In the genomic region with DNA sequence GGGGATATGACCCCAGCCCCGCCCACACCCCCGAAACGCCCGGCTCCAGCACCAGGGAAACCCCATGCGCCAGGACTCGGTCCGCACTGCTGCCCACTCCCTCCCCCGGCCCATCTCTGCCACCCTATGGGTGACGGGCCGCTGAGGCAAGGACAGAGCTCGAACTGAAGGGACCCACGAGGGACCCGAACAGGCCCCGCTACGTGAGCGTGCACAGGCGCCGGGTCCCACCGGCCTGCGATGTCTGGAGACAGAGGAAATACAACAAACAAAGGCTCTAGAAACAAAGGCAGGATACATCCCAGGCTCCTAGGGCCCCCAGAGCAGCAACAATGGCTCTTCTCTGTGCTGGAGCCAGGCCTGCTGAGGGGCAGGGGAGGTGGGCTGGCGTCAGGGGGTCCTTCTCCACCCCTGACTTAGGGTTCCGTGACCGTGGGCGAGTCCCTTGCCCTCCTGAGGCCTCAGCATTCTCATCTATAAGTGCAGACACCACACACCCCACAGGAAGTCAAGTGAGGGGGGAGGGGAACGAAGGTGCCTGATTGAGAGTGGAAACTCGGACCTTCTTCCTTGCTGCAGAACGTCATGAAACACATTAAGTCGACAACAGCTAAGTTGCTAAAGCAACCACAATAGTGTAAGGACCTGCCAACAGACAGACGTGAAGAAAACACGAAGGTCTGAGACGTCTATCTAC, we compare ENCODE assay signal across 8 cellular contexts. TPM values are rescaled to one million over a fixed set of nuclear protein-coding genes. Genes with fewer than 3 reads are reported as not detected.
DNase-seq lines count a peak whose midpoint lies in the region; FAIRE-seq and TF ChIP-seq lines count a peak whose summit lies in the region.

No MANE protein-coding gene starts in this region.

- H3K9ac ChIP-seq in Karpas-422 (ENCODE audit: low read length): no peak overlapping the region
- H3K9ac ChIP-seq in kidney (ENCODE audit: low read length in 2 of 2): no peak overlapping the region

- H3K4me3 ChIP-seq in Karpas-422 (ENCODE audit: low read length): no peak overlapping the region
- peak overlapping the region; percentile 29 to 85 for H3K4me3 ChIP-seq in kidney (ENCODE audit: low read length in 2 of 2)

- peaks cover 24% of the 10 kb centered on the region for H4K20me1 ChIP-seq in Karpas-422 (ENCODE audit: insufficient read depth, low read depth, low read length)

- peak; percentile 39 for DNase-seq in Karpas-422
- DNase-seq in activated T-helper 1 cell treated with Interleukin-2 at 50 U/mL for 16 hours (ENCODE audit: low read depth): peak; percentile 60
- no peak for DNase-seq in kidney
- DNase-seq in stimulated activated CD8-positive, alpha-beta memory T cell treated with anti-CD3 and anti-CD28 coated beads, Interleukin-4, amount 100 ng/mL, for 24 hours (ENCODE audit: low read depth): peak; percentile 65
- DNase-seq in NCI-H2107 treated with DMSO at 0.1 percent for 48 hours (lab: John Stamatoyannopoulos, UW; ENCODE audit: unreplicated experiment): no peak
- no peak for DNase-seq in NCI-H2227 treated with DMSO at 0.1 percent for 48 hours (lab: John Stamatoyannopoulos, UW)
- DNase-seq in NCI-H1417 (lab: John Stamatoyannopoulos, UW): no peak
- no peak for DNase-seq in RKO (ENCODE audit: low spot score)

- H3K9me3 ChIP-seq in Karpas-422 (ENCODE audit: low read length) (no peaks in the 10 kb centered on the region), kidney (ENCODE audit: control insufficient read depth in 1 of 2, low read length in 2 of 2) (no peaks in the 10 kb centered on the region)

- no peaks in the 10 kb centered on the region for H3K36me3 ChIP-seq in Karpas-422 (ENCODE audit: insufficient read depth, low read length)
- no peaks in the 10 kb centered on the region for H3K36me3 ChIP-seq in kidney (ENCODE audit: control insufficient read depth in 1 of 2, insufficient read depth in 2 of 2, low read length in 2 of 2)

- H3K4me1 ChIP-seq in Karpas-422 (ENCODE audit: low read length): peaks cover 22% of the 10 kb centered on the region
- H3K4me1 ChIP-seq in kidney (ENCODE audit: control insufficient read depth in 1 of 2, insufficient read depth in 1 of 2, low read depth in 1 of 2, low read length in 2 of 2): peaks cover 7 to 29% of the 10 kb centered on the region in 2 donors

- H3K27me3 ChIP-seq in Karpas-422 (ENCODE audit: low read length): no peaks in the 10 kb centered on the region

- H3K9me2 ChIP-seq in Karpas-422 (replicated peaks; ENCODE audit: insufficient read depth, low read length): no peaks in the 10 kb centered on the region

- intact Hi-C loops in kidney (cut with DNase I): no loop called here

- H3K79me2 ChIP-seq in Karpas-422 (ENCODE audit: low read length): peaks cover 41% of the 10 kb centered on the region

- FAIRE-seq in kidney (lab: Jason Lieb, UNC): no peak

- no peak overlapping the region for H3K27ac ChIP-seq in Karpas-422 (ENCODE audit: low read length)
- peak overlapping the region in 1 of 2 donors; percentile 59 for H3K27ac ChIP-seq in kidney (ENCODE audit: low read depth in 2 of 2, low read length in 2 of 2)

- TF ChIP-seq CTCF in kidney (IDR thresholded peaks at IDR 0.05; ENCODE audit: borderline replicate concordance, extremely low read depth, insufficient read depth): no peak

- H2AFZ ChIP-seq in Karpas-422 (ENCODE audit: low read length): no peak overlapping the region

- peak overlapping the region; percentile 84 for H3K4me2 ChIP-seq in Karpas-422 (ENCODE audit: low read depth, low read length, poor library complexity, severe bottlenecking)

RNA-seq across cellular contexts. Expression of a gene that starts 3.1 kb away (rescaled TPM):
- total RNA-seq in Karpas-422 (2014; rRNA removed; shearing (Covaris generic); ENCODE audit: low replicate concordance): 52.5 and 110 TPM in 2 replicates
- 63.8 TPM for total RNA-seq in kidney
- 65.1 TPM for polyA plus RNA-seq in kidney (ENCODE audit: insufficient read depth, low read depth, low replicate concordance)

RNA-seq across cellular contexts. Expression of a gene that starts 18.9 kb away (rescaled TPM):
- 12.8 and 13.2 TPM in 2 replicates for total RNA-seq in Karpas-422 (2014; rRNA removed; shearing (Covaris generic); ENCODE audit: low replicate concordance)
- total RNA-seq in kidney: 22.2 TPM
- 10.4 TPM for polyA plus RNA-seq in kidney (ENCODE audit: insufficient read depth, low read depth, low replicate concordance)

RNA-seq across cellular contexts. Expression of a gene that starts 23.0 kb away (rescaled TPM):
- 1.2 and 5.2 TPM in 2 replicates for total RNA-seq in Karpas-422 (2014; rRNA removed; shearing (Covaris generic); ENCODE audit: low replicate concordance)
- 10.3 TPM for total RNA-seq in kidney
- polyA plus RNA-seq in kidney (ENCODE audit: insufficient read depth, low read depth, low replicate concordance): 6.1 TPM

RNA-seq across cellular contexts. Expression of a gene that starts 23.0 kb away (rescaled TPM):
- 18.4 and 23.8 TPM in 2 replicates for total RNA-seq in Karpas-422 (2014; rRNA removed; shearing (Covaris generic); ENCODE audit: low replicate concordance)
- 90.1 TPM for total RNA-seq in kidney
- 49.5 TPM for polyA plus RNA-seq in kidney (ENCODE audit: insufficient read depth, low read depth, low replicate concordance)

RNA-seq across cellular contexts. Expression of a gene that starts 34.0 kb away (rescaled TPM):
- 15.7 and 16.3 TPM in 2 replicates for total RNA-seq in Karpas-422 (2014; rRNA removed; shearing (Covaris generic); ENCODE audit: low replicate concordance)
- total RNA-seq in kidney: 36.8 TPM
- 12.1 TPM for polyA plus RNA-seq in kidney (ENCODE audit: insufficient read depth, low read depth, low replicate concordance)

Comparison
In these comparisons a context has a peak if more than half of its experiments do, and no peak if none do; other contexts are left out.
1. DNase-seq: peak in Karpas-422 (single experiment), activated T-helper 1 cell treated with Interleukin-2 at 50 U/mL for 16 hours (single experiment) and stimulated activated CD8-positive, alpha-beta memory T cell treated with anti-CD3 and anti-CD28 coated beads, Interleukin-4, amount 100 ng/mL, for 24 hours (single experiment); none in kidney (single experiment), NCI-H2107 treated with DMSO at 0.1 percent for 48 hours (single experiment), NCI-H2227 treated with DMSO at 0.1 percent for 48 hours (single experiment), NCI-H1417 (0 of 3) and RKO (single experiment).